ENCODE assay signal across 1 cellular context in the genomic region with DNA sequence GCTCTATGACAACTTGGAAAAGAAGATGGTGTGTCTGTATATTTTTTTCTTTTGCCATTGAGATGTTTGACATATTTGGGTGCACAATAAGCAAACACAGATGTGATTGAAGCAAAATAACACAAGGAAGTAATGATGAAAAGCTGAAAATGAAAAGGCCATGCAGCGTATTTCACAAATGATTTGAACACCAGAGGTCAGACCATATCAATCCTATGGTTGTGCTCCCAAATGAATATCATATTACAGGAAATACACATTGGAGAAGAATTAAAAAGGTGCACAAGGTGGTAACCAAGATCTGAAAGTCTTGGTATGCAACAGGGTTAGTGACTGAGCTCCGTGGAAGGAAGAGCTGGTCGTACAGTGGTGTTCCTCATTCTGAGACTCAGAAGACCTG.
TF ChIP-seq lines count a peak whose summit lies in the region.

No MANE protein-coding gene starts in this region.

TF ChIP-seq in SK-N-SH treated with all-trans-retinoic acid at 6 μM for 48 hours, 23 proteins besides CTCF, POLR2A, EP300 and RAD21 (continued from another document):
- TF ChIP-seq, protein P1, sequence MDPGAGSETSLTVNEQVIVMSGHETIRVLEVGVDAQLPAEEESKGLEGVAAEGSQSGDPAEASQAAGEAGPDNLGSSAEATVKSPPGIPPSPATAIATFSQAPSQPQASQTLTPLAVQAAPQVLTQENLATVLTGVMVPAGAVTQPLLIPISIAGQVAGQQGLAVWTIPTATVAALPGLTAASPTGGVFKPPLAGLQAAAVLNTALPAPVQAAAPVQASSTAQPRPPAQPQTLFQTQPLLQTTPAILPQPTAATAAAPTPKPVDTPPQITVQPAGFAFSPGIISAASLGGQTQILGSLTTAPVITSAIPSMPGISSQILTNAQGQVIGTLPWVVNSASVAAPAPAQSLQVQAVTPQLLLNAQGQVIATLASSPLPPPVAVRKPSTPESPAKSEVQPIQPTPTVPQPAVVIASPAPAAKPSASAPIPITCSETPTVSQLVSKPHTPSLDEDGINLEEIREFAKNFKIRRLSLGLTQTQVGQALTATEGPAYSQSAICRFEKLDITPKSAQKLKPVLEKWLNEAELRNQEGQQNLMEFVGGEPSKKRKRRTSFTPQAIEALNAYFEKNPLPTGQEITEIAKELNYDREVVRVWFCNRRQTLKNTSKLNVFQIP (CRISPR knock-in tag; IDR thresholded peaks at IDR 0.05; ENCODE audit: borderline replicate concordance, low read depth), result no peak
- TF ChIP-seq ZNF8 (CRISPR knock-in tag; IDR thresholded peaks at IDR 0.05) (no peak), ESRRG (CRISPR knock-in tag; IDR thresholded peaks at IDR 0.05) (no peak), CSDC2 (CRISPR knock-in tag; IDR thresholded peaks at IDR 0.05) (no peak), BACH2 (CRISPR knock-in tag; IDR thresholded peaks at IDR 0.05; ENCODE audit: borderline replicate concordance) (no peak)
